ENCODE assay signal across 8 cellular contexts in the genomic region with DNA sequence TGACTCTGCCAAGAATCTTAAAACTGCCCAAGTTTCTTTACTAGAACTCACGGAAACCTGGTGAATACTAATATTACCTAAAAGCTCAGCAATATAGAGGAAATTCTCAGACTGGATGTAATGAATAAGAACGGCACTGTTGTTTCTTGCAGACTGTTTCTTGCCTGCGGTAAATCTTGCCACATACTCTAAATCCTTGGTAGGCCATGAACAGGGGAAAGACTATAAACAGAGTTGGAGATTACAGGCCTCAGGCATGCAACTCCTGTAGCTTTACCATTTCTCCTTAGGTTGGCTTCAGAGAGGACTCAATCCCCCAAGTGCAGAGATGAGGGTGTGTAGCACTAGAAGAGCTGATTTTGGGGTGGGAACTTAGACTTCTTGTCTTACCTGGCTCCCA. TPM values are rescaled to one million over a fixed set of nuclear protein-coding genes. Genes with fewer than 3 reads are reported as not detected.
DNase-seq lines count a peak whose midpoint lies in the region; ATAC-seq and TF ChIP-seq lines count a peak whose summit lies in the region.

No MANE protein-coding gene starts in this region.

- peak; percentile 23 for DNase-seq in activated CD8-positive, alpha-beta memory T cell treated with anti-CD3 and anti-CD28 coated beads, Interleukin-2, amount 10 ng/mL, durations not matched to agents 7 days and 5 days
- no peak for DNase-seq in activated CD8-positive, alpha-beta memory T cell treated with anti-CD3 and anti-CD28 coated beads for 24 hours
- DNase-seq in activated naive CD8-positive, alpha-beta T cell treated with anti-CD3 and anti-CD28 coated beads for 36 hours = no peak
- peak; percentile 1 for DNase-seq in left kidney (ENCODE audit: low read depth, low spot score)
- DNase-seq in thoracic aorta (ENCODE audit: low spot score) = no peak
- no peak for DNase-seq in stimulated activated CD4-positive, alpha-beta T cell treated with anti-CD3 and anti-CD28 coated beads, Interleukin-12 subunit alpha, Interleukin-12 subunit beta, amount 100 ng/mL, for 4 hours
- no peak for DNase-seq in NCI-H1092 treated with DMSO at 0.1 percent for 48 hours (lab: John Stamatoyannopoulos, UW)

- no peaks in the 10 kb centered on the region for H3K27me3 Mint-ChIP-seq in activated CD8-positive, alpha-beta memory T cell treated with anti-CD3 and anti-CD28 coated beads, Interleukin-2, amount 10 ng/mL, durations not matched to agents 7 days and 5 days
- no peaks in the 10 kb centered on the region for H3K27me3 Mint-ChIP-seq in activated naive CD8-positive, alpha-beta T cell treated with anti-CD3 and anti-CD28 coated beads for 36 hours

- no peak overlapping the region for H3K27ac ChIP-seq in thoracic aorta

- H3K27me3 ChIP-seq in thoracic aorta (replicated peaks; ENCODE audit: insufficient read depth) = no peaks in the 10 kb centered on the region

- CTCF ChIA-PET in activated CD8-positive, alpha-beta memory T cell treated with anti-CD3 and anti-CD28 coated beads, Interleukin-2, amount 10 ng/mL, durations not matched to agents 7 days and 5 days (lab: Charles Lee) = interaction anchor here (1.3 kb wide), 1 partner anchor 39 kb away, joined by 3 read pairs; no protein-coding TSS in a partner anchor

- peaks cover 10% of the 10 kb centered on the region for H3K36me3 Mint-ChIP-seq in activated CD8-positive, alpha-beta memory T cell treated with anti-CD3 and anti-CD28 coated beads, Interleukin-2, amount 10 ng/mL, durations not matched to agents 7 days and 5 days
- H3K36me3 Mint-ChIP-seq in activated naive CD8-positive, alpha-beta T cell treated with anti-CD3 and anti-CD28 coated beads for 36 hours = peaks cover 1% of the 10 kb centered on the region

- peaks cover 37% of the 10 kb centered on the region for H3K4me1 Mint-ChIP-seq in activated CD8-positive, alpha-beta memory T cell treated with anti-CD3 and anti-CD28 coated beads, Interleukin-2, amount 10 ng/mL, durations not matched to agents 7 days and 5 days
- peaks cover 29% of the 10 kb centered on the region for H3K4me1 Mint-ChIP-seq in activated naive CD8-positive, alpha-beta T cell treated with anti-CD3 and anti-CD28 coated beads for 36 hours

- no peaks in the 10 kb centered on the region for H3K9me3 Mint-ChIP-seq in activated CD8-positive, alpha-beta memory T cell treated with anti-CD3 and anti-CD28 coated beads, Interleukin-2, amount 10 ng/mL, durations not matched to agents 7 days and 5 days (ENCODE audit: low read depth)
- no peaks in the 10 kb centered on the region for H3K9me3 Mint-ChIP-seq in activated naive CD8-positive, alpha-beta T cell treated with anti-CD3 and anti-CD28 coated beads for 36 hours

- H3K27ac Mint-ChIP-seq in activated CD8-positive, alpha-beta memory T cell treated with anti-CD3 and anti-CD28 coated beads, Interleukin-2, amount 10 ng/mL, durations not matched to agents 7 days and 5 days = no peak overlapping the region
- H3K27ac Mint-ChIP-seq in activated naive CD8-positive, alpha-beta T cell treated with anti-CD3 and anti-CD28 coated beads for 36 hours = no peak overlapping the region

- H3K36me3 ChIP-seq in thoracic aorta = no peaks in the 10 kb centered on the region

- H3K4me1 ChIP-seq in thoracic aorta (ENCODE audit: control insufficient read depth in 1 of 2, low read depth in 2 of 2) = peaks cover 16 to 23% of the 10 kb centered on the region in 2 donors

- TF ChIP-seq CTCF in thoracic aorta (IDR thresholded peaks at IDR 0.05) = no peak

- no peak for ATAC-seq in activated CD8-positive, alpha-beta memory T cell treated with anti-CD3 and anti-CD28 coated beads, Interleukin-2, amount 10 ng/mL, durations not matched to agents 7 days and 5 days
- ATAC-seq in thoracic aorta (ENCODE audit: insufficient number of reproducible peaks, low FRiP score, low read depth) (no peak), HG03460 (IDR thresholded peaks at IDR 0.05; ENCODE audit: unreplicated experiment) (no peak)

- no peaks in the 10 kb centered on the region for H3K9me3 ChIP-seq in thoracic aorta

- H3K4me3 Mint-ChIP-seq in activated CD8-positive, alpha-beta memory T cell treated with anti-CD3 and anti-CD28 coated beads, Interleukin-2, amount 10 ng/mL, durations not matched to agents 7 days and 5 days = peak overlapping the region; percentile 100
- peak overlapping the region; percentile 95 for H3K4me3 Mint-ChIP-seq in activated naive CD8-positive, alpha-beta T cell treated with anti-CD3 and anti-CD28 coated beads for 36 hours

- peak overlapping the region; percentile 73 for H3K4me3 ChIP-seq in thoracic aorta

RNA-seq across cellular contexts. Expression of a gene that starts 1.1 kb away (rescaled TPM):
- 10 to 100 TPM; 13.8 to 15.5 TPM for total RNA-seq in activated CD8-positive, alpha-beta memory T cell treated with anti-CD3 and anti-CD28 coated beads, Interleukin-2, amount 10 ng/mL, durations not matched to agents 7 days and 5 days
- 10 to 100 TPM in 1 of 2 experiments, 1 to 10 TPM in 1; 9.3 to 10.1 TPM for total RNA-seq in activated naive CD8-positive, alpha-beta T cell treated with anti-CD3 and anti-CD28 coated beads for 36 hours
- total RNA-seq in thoracic aorta = 10 to 100 TPM; 20.3 to 28.5 TPM

RNA-seq across cellular contexts. Expression of a gene that starts 1.6 kb away (rescaled TPM):
- 10 to 100 TPM; 18.3 to 20.1 TPM for total RNA-seq in activated CD8-positive, alpha-beta memory T cell treated with anti-CD3 and anti-CD28 coated beads, Interleukin-2, amount 10 ng/mL, durations not matched to agents 7 days and 5 days
- 10 to 100 TPM; 11.1 to 12.4 TPM for total RNA-seq in activated naive CD8-positive, alpha-beta T cell treated with anti-CD3 and anti-CD28 coated beads for 36 hours
- total RNA-seq in thoracic aorta = 10 to 100 TPM in 1 of 2 donors, 1 to 10 TPM in 1; 8.7 to 22.1 TPM

Comparison
In these comparisons a context has a peak if more than half of its experiments do, and no peak if none do; other contexts are left out.
1. DNase-seq: peak in activated CD8-positive, alpha-beta memory T cell treated with anti-CD3 and anti-CD28 coated beads, Interleukin-2, amount 10 ng/mL, durations not matched to agents 7 days and 5 days (single experiment) and left kidney (single experiment); none in activated CD8-positive, alpha-beta memory T cell treated with anti-CD3 and anti-CD28 coated beads for 24 hours (single experiment), activated naive CD8-positive, alpha-beta T cell treated with anti-CD3 and anti-CD28 coated beads for 36 hours (single experiment), thoracic aorta (single experiment), stimulated activated CD4-positive, alpha-beta T cell treated with anti-CD3 and anti-CD28 coated beads, Interleukin-12 subunit alpha, Interleukin-12 subunit beta, amount 100 ng/mL, for 4 hours (single experiment) and NCI-H1092 treated with DMSO at 0.1 percent for 48 hours (single experiment).